Comparison of ENCODE assay signal across 2 cellular contexts in the genomic region with DNA sequence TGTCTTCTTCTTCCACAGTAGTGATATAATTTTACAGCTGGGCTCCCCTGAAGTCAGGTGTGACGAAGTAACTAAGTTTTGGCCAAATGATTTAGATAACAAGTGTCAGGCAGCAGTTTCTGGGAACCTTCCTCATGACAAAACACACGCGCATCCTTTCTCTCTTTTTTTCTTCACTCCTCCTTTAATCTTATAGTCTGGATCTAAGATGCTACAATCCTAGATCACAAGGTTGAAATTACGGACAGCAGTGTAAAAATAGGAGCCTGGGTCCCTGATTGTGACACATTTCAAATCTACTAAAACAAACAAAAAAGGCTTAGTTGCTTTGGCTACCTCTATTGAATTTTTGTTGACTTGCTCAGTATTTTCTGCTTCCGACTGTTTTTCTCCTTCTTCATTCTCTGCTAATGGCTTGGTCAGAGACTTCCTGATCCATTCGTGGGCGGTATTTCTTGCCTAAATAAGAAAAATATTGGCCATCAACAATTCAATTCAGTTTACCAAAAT.
TF ChIP-seq lines count a peak whose summit lies in the region.

No MANE protein-coding gene starts in this region.

TF ChIP-seq in liver, 16 proteins besides CTCF, POLR2A, EP300 and RAD21:
- TF ChIP-seq, protein P1, sequence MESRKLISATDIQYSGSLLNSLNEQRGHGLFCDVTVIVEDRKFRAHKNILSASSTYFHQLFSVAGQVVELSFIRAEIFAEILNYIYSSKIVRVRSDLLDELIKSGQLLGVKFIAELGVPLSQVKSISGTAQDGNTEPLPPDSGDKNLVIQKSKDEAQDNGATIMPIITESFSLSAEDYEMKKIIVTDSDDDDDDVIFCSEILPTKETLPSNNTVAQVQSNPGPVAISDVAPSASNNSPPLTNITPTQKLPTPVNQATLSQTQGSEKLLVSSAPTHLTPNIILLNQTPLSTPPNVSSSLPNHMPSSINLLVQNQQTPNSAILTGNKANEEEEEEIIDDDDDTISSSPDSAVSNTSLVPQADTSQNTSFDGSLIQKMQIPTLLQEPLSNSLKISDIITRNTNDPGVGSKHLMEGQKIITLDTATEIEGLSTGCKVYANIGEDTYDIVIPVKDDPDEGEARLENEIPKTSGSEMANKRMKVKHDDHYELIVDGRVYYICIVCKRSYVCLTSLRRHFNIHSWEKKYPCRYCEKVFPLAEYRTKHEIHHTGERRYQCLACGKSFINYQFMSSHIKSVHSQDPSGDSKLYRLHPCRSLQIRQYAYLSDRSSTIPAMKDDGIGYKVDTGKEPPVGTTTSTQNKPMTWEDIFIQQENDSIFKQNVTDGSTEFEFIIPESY (IDR thresholded peaks at IDR 0.05), result no peak
- TF ChIP-seq NR2F2 (IDR thresholded peaks at IDR 0.05) (no peak), EGR1 (IDR thresholded peaks at IDR 0.05; ENCODE audit: low read depth in 2 of 2) (no peak)
TF ChIP-seq in liver: peak in this region for 0.

TF ChIP-seq in HepG2, 621 proteins besides CTCF, POLR2A, EP300 and RAD21:
- TF ChIP-seq ZNF724P (CRISPR knock-in tag; IDR thresholded peaks at IDR 0.05; ENCODE audit: borderline replicate concordance) (no peak), JDP2 (CRISPR knock-in tag; IDR thresholded peaks at IDR 0.05; ENCODE audit: borderline replicate concordance) (no peak), ZNF232 (CRISPR knock-in tag; IDR thresholded peaks at IDR 0.05; ENCODE audit: borderline replicate concordance) (no peak), ZSCAN20 (CRISPR knock-in tag; IDR thresholded peaks at IDR 0.05; ENCODE audit: borderline replicate concordance) (no peak), MIER2 (CRISPR knock-in tag; IDR thresholded peaks at IDR 0.05) (no peak), MYC (CRISPR knock-in tag; IDR thresholded peaks at IDR 0.05; ENCODE audit: borderline replicate concordance) (no peak), PPARG (CRISPR knock-in tag; conservative IDR thresholded peaks at IDR 0.05) (no peak), POLR2G (IDR thresholded peaks at IDR 0.05; ENCODE audit: low read depth, low read length) (no peak), HNF4G (IDR thresholded peaks at IDR 0.05; ENCODE audit: borderline replicate concordance, low read depth, low read length) (no peak), HNF4G (CRISPR knock-in tag; IDR thresholded peaks at IDR 0.05; ENCODE audit: borderline replicate concordance, low read depth) (no peak), YEATS2 (CRISPR knock-in tag; IDR thresholded peaks at IDR 0.05; ENCODE audit: borderline replicate concordance) (no peak), PHF8 (CRISPR knock-in tag; IDR thresholded peaks at IDR 0.05) (no peak), MED13 (CRISPR knock-in tag; IDR thresholded peaks at IDR 0.05) (no peak), RFX1 (IDR thresholded peaks at IDR 0.05) (no peak), ZNF224 (CRISPR knock-in tag; IDR thresholded peaks at IDR 0.05) (no peak), ZKSCAN1 (IDR thresholded peaks at IDR 0.05; ENCODE audit: low read length) (no peak), NPAS2 (CRISPR knock-in tag; IDR thresholded peaks at IDR 0.05; ENCODE audit: borderline replicate concordance) (no peak), STAG1 (CRISPR knock-in tag; IDR thresholded peaks at IDR 0.05) (no peak)
- TF ChIP-seq, protein P2, sequence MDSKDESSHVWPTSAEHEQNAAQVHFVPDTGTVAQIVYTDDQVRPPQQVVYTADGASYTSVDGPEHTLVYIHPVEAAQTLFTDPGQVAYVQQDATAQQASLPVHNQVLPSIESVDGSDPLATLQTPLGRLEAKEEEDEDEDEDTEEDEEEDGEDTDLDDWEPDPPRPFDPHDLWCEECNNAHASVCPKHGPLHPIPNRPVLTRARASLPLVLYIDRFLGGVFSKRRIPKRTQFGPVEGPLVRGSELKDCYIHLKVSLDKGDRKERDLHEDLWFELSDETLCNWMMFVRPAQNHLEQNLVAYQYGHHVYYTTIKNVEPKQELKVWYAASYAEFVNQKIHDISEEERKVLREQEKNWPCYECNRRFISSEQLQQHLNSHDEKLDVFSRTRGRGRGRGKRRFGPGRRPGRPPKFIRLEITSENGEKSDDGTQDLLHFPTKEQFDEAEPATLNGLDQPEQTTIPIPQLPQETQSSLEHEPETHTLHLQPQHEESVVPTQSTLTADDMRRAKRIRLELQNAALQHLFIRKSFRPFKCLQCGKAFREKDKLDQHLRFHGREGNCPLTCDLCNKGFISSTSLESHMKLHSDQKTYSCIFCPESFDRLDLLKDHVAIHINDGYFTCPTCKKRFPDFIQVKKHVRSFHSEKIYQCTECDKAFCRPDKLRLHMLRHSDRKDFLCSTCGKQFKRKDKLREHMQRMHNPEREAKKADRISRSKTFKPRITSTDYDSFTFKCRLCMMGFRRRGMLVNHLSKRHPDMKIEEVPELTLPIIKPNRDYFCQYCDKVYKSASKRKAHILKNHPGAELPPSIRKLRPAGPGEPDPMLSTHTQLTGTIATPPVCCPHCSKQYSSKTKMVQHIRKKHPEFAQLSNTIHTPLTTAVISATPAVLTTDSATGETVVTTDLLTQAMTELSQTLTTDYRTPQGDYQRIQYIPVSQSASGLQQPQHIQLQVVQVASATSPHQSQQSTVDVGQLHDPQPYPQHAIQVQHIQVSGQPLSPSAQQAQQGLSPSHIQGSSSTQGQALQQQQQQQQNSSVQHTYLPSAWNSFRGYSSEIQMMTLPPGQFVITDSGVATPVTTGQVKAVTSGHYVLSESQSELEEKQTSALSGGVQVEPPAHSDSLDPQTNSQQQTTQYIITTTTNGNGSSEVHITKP (CRISPR knock-in tag; IDR thresholded peaks at IDR 0.05; ENCODE audit: low read depth), result no peak
- TF ChIP-seq, protein P3, sequence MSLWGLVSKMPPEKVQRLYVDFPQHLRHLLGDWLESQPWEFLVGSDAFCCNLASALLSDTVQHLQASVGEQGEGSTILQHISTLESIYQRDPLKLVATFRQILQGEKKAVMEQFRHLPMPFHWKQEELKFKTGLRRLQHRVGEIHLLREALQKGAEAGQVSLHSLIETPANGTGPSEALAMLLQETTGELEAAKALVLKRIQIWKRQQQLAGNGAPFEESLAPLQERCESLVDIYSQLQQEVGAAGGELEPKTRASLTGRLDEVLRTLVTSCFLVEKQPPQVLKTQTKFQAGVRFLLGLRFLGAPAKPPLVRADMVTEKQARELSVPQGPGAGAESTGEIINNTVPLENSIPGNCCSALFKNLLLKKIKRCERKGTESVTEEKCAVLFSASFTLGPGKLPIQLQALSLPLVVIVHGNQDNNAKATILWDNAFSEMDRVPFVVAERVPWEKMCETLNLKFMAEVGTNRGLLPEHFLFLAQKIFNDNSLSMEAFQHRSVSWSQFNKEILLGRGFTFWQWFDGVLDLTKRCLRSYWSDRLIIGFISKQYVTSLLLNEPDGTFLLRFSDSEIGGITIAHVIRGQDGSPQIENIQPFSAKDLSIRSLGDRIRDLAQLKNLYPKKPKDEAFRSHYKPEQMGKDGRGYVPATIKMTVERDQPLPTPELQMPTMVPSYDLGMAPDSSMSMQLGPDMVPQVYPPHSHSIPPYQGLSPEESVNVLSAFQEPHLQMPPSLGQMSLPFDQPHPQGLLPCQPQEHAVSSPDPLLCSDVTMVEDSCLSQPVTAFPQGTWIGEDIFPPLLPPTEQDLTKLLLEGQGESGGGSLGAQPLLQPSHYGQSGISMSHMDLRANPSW (CRISPR knock-in tag; IDR thresholded peaks at IDR 0.05; ENCODE audit: borderline replicate concordance), result no peak
- TF ChIP-seq, protein P4, sequence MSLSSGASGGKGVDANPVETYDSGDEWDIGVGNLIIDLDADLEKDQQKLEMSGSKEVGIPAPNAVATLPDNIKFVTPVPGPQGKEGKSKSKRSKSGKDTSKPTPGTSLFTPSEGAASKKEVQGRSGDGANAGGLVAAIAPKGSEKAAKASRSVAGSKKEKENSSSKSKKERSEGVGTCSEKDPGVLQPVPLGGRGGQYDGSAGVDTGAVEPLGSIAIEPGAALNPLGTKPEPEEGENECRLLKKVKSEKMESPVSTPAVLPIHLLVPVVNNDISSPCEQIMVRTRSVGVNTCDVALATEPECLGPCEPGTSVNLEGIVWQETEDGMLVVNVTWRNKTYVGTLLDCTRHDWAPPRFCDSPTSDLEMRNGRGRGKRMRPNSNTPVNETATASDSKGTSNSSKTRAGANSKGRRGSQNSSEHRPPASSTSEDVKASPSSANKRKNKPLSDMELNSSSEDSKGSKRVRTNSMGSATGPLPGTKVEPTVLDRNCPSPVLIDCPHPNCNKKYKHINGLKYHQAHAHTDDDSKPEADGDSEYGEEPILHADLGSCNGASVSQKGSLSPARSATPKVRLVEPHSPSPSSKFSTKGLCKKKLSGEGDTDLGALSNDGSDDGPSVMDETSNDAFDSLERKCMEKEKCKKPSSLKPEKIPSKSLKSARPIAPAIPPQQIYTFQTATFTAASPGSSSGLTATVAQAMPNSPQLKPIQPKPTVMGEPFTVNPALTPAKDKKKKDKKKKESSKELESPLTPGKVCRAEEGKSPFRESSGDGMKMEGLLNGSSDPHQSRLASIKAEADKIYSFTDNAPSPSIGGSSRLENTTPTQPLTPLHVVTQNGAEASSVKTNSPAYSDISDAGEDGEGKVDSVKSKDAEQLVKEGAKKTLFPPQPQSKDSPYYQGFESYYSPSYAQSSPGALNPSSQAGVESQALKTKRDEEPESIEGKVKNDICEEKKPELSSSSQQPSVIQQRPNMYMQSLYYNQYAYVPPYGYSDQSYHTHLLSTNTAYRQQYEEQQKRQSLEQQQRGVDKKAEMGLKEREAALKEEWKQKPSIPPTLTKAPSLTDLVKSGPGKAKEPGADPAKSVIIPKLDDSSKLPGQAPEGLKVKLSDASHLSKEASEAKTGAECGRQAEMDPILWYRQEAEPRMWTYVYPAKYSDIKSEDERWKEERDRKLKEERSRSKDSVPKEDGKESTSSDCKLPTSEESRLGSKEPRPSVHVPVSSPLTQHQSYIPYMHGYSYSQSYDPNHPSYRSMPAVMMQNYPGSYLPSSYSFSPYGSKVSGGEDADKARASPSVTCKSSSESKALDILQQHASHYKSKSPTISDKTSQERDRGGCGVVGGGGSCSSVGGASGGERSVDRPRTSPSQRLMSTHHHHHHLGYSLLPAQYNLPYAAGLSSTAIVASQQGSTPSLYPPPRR (CRISPR knock-in tag; IDR thresholded peaks at IDR 0.05; ENCODE audit: borderline replicate concordance), result no peak
TF ChIP-seq in HepG2: peak in this region for 0.
